8 cellular contexts compared by ENCODE assay signal in the genomic region with DNA sequence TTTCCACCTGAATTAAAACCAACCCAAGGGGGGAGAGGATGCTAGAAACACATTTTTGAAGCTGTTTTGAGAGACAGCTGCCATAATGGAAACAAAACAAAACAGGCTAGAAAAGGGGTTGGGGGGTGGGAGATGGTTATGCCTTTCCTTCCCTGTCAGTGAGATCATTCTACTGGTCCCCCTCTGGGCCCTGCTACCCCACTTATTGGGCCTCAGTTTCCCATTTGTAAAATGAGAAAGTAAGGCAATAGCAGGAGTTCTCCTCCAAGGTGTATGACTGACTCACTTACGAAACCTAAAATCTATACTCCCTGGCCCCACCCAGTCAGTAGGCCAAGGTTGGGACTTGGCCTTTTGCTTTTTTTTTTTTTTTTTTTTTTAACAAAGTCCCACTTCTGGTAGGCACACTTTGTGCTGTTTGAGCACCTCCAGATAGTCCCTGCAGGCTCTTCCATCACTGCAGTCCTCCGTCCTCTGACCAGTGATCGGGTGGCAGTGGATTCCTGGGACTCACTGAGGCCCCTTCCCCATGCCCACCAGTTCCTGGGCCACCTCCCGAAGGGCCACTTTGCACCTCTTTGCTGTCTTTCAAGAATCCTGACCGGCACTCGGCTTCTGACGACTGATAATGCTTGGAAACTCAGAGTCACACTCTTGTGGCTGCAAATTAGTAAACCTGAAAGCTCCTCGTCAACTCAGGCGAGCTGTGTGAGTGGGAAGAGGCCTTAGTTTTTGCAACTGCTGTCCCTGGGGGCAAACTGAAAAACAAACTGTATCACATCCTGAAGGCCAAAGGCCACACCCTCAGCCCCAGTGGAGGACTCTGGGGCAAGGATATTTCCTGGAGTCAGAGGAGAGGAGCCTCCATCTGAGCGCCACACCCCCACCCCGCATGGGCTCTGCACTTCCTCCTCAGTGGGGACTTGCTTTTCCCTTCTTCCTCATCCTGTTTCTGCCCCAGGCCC. TPM values are rescaled to one million over a fixed set of nuclear protein-coding genes. Genes with fewer than 3 reads are reported as not detected.
DNase-seq lines count a peak whose midpoint lies in the region; ATAC-seq, FAIRE-seq and TF ChIP-seq lines count a peak whose summit lies in the region.

No MANE protein-coding gene starts in this region.

- no peak overlapping the region for H3K56ac ChIP-seq in IMR-90 (ENCODE audit: extremely low read depth, insufficient read depth, low read length)

- H4K91ac ChIP-seq in IMR-90 (ENCODE audit: insufficient read depth, low read depth, low read length), result no peak overlapping the region

- FAIRE-seq in pancreas (lab: Jason Lieb, UNC), result no peak

- no peaks in the 10 kb centered on the region for H3K36me3 Mint-ChIP-seq in CD8-positive, alpha-beta T cell
- H3K36me3 Mint-ChIP-seq in activated naive CD4-positive, alpha-beta T cell treated with anti-CD3 and anti-CD28 coated beads for 36 hours (ENCODE audit: low read depth), result no peaks in the 10 kb centered on the region

- dilution Hi-C loops in IMR-90 (cut with HindIII; ENCODE audit: low sequenced_read_pairs, unreplicated experiment), result no loop called here

- peak overlapping the region; percentile 71 for H2AK9ac ChIP-seq in IMR-90 (replicated peaks; ENCODE audit: low read depth, low read length, poor library complexity)

- no peak overlapping the region for H3K4ac ChIP-seq in IMR-90 (ENCODE audit: low read depth, low read length)

- H4K5ac ChIP-seq in IMR-90 (ENCODE audit: low read depth, low read length), result no peak overlapping the region

- ATAC-seq in CD8-positive, alpha-beta T cell, result peak; percentile 38
- ATAC-seq in GM21381 (IDR thresholded peaks at IDR 0.05; ENCODE audit: unreplicated experiment) (peak; percentile 82), IMR-90 (ENCODE audit: low read depth) (no peak), pancreas (peak in 3 of 4 donors; percentile 46 to 70 (median 53))

- peak overlapping the region; percentile 42 for H3K4me3 Mint-ChIP-seq in CD8-positive, alpha-beta T cell
- H3K4me3 Mint-ChIP-seq in activated naive CD4-positive, alpha-beta T cell treated with anti-CD3 and anti-CD28 coated beads for 36 hours, result peak overlapping the region; percentile 53

- TF ChIP-seq RAD21 in IMR-90 (IDR thresholded peaks at IDR 0.05; ENCODE audit: low read length), result no peak

- no peak overlapping the region for H4K8ac ChIP-seq in IMR-90 (ENCODE audit: low read depth in 2 of 2, low read length in 2 of 2)

- CTCF ChIA-PET in CD8-positive, alpha-beta T cell (lab: Charles Lee), result interaction anchor here (1.2 to 2.0 kb wide), 5 partner anchors 15 to 43 kb away, joined by 3 to 11 read pairs (median 7); no protein-coding TSS in a partner anchor
- CTCF ChIA-PET in IMR-90 (lab: Yijun Ruan, JAX), result interaction anchor here (0.6 kb wide), 1 partner anchor 1133 kb away, joined by 4 read pairs; no protein-coding TSS in a partner anchor
- CTCF ChIA-PET in activated naive CD4-positive, alpha-beta T cell treated with anti-CD3 and anti-CD28 coated beads for 36 hours (lab: Charles Lee), result interaction anchor here (0.6 to 3.4 kb wide), 11 partner anchors 9 to 175 kb away, joined by 3 to 12 read pairs (median 4); no protein-coding TSS in a partner anchor

- no peak overlapping the region for H3K14ac ChIP-seq in IMR-90 (replicated peaks; ENCODE audit: low read depth, low read length)

- no peaks in the 10 kb centered on the region for H3K79me1 ChIP-seq in IMR-90 (ENCODE audit: low read depth in 1 of 2, low read length in 2 of 2)

- no peak overlapping the region for H3K18ac ChIP-seq in IMR-90 (ENCODE audit: low read depth, low read length)

- TF ChIP-seq CTCF in CD8-positive, alpha-beta T cell (IDR thresholded peaks at IDR 0.05), result no peak
- TF ChIP-seq CTCF in IMR-90 (conservative IDR thresholded peaks at IDR 0.05; ENCODE audit: low read depth, low read length) (no peak), pancreas (IDR thresholded peaks at IDR 0.05) (no peak)

- no peak overlapping the region for H3K4me2 ChIP-seq in IMR-90 (ENCODE audit: low read depth, low read length)

- no peaks in the 10 kb centered on the region for H3K36me3 ChIP-seq in CD8-positive, alpha-beta T cell (ENCODE audit: insufficient read depth, low read length)
- no peaks in the 10 kb centered on the region for H3K36me3 ChIP-seq in IMR-90 (ENCODE audit: control insufficient read depth, insufficient read depth, low read length)
- no peaks in the 10 kb centered on the region for H3K36me3 ChIP-seq in pancreas

- peaks cover 21% of the 10 kb centered on the region for H3K4me1 Mint-ChIP-seq in CD8-positive, alpha-beta T cell (ENCODE audit: low read depth)
- H3K4me1 Mint-ChIP-seq in activated naive CD4-positive, alpha-beta T cell treated with anti-CD3 and anti-CD28 coated beads for 36 hours (ENCODE audit: low read depth), result peaks cover 43% of the 10 kb centered on the region

- no peak overlapping the region for H2BK20ac ChIP-seq in IMR-90 (ENCODE audit: low read depth, low read length)

- POLR2A ChIA-PET in CD8-positive, alpha-beta T cell (lab: Charles Lee), result interaction anchor here (1.6 kb wide), 1 partner anchor 9 kb away, joined by 7 read pairs; no protein-coding TSS in a partner anchor
- POLR2A ChIA-PET in IMR-90 (lab: Charles Lee; ENCODE audit: unreplicated experiment), result no interaction called here

- H2AFZ ChIP-seq in IMR-90 (replicated peaks; ENCODE audit: low read length, poor library complexity), result no peak overlapping the region

- H3K4me3 ChIP-seq in CD8-positive, alpha-beta T cell (ENCODE audit: low read depth, low read length), result no peak overlapping the region
- H3K4me3 ChIP-seq in IMR-90 (ENCODE audit: insufficient read depth, low read depth, low read length) (no peak overlapping the region), pancreas (no peak overlapping the region)

- H3K9me1 ChIP-seq in IMR-90 (ENCODE audit: insufficient read depth, low read length), result 0 out of 2 replicates have a peak, but pooled peaks cover 3% of the 10 kb centered on the region

- H3K27ac ChIP-seq in CD8-positive, alpha-beta T cell (ENCODE audit: low read depth, low read length), result no peak overlapping the region
- H3K27ac ChIP-seq in IMR-90 (ENCODE audit: insufficient read depth, low read length) (no peak overlapping the region), pancreas (no peak overlapping the region)

- in situ Hi-C loops in IMR-90 (cut with MboI; ENCODE audit: low sequenced_read_pairs), result no loop called here

- no peak overlapping the region for H2BK120ac ChIP-seq in IMR-90 (ENCODE audit: low read depth, low read length)

- no peak for TF ChIP-seq POLR2A in IMR-90 (IDR thresholded peaks at IDR 0.05; ENCODE audit: low read depth, low read length)

- no peaks in the 10 kb centered on the region for H4K20me1 ChIP-seq in IMR-90 (ENCODE audit: insufficient read depth, low read length)

- WGBS in IMR-90 (ENCODE audit: extremely low coverage in 2 of 2, insufficient read length in 1 of 2), 2 experiments, result 100% methylated on average over 1 of the region's 11 CpGs; no CpG with 5 or more reads in 1 of the 2 experiments
- WGBS in pancreas, 2 donors, result 87 to 88% methylated on average over 11 of the region's 11 CpGs

- H3K27ac Mint-ChIP-seq in CD8-positive, alpha-beta T cell, result peak overlapping the region; percentile 55
- peak overlapping the region; percentile 98 for H3K27ac Mint-ChIP-seq in activated naive CD4-positive, alpha-beta T cell treated with anti-CD3 and anti-CD28 coated beads for 36 hours

- no peak overlapping the region for H3K9ac ChIP-seq in IMR-90 (ENCODE audit: low read depth, low read length)

- H2BK5ac ChIP-seq in IMR-90 (ENCODE audit: low read depth, low read length, poor library complexity, severe bottlenecking), result no peak overlapping the region

- H3K9me3 ChIP-seq in CD8-positive, alpha-beta T cell (ENCODE audit: low read length), result no peaks in the 10 kb centered on the region
- no peaks in the 10 kb centered on the region for H3K9me3 ChIP-seq in IMR-90 (ENCODE audit: control insufficient read depth, insufficient read depth, low read length)
- H3K9me3 ChIP-seq in pancreas, result no peaks in the 10 kb centered on the region

- no TSS peak for BruUV-seq in IMR-90 (replicated peaks; lab: Mats Ljungman, UMichigan)

- H3K27me3 ChIP-seq in CD8-positive, alpha-beta T cell (ENCODE audit: insufficient read depth, low read length), result no peaks in the 10 kb centered on the region
- H3K27me3 ChIP-seq in IMR-90 (ENCODE audit: control insufficient read depth, insufficient read depth, low read length) (peaks cover 39% of the 10 kb centered on the region), pancreas (no peaks in the 10 kb centered on the region)

- no peaks in the 10 kb centered on the region for H3K9me3 Mint-ChIP-seq in CD8-positive, alpha-beta T cell
- H3K9me3 Mint-ChIP-seq in activated naive CD4-positive, alpha-beta T cell treated with anti-CD3 and anti-CD28 coated beads for 36 hours, result no peaks in the 10 kb centered on the region

- no peak overlapping the region for H2BK15ac ChIP-seq in IMR-90 (ENCODE audit: low read depth, low read length)

- H3K4me1 ChIP-seq in CD8-positive, alpha-beta T cell (ENCODE audit: insufficient read depth, low read length), result peaks cover 9% of the 10 kb centered on the region
- H3K4me1 ChIP-seq in IMR-90 (ENCODE audit: control insufficient read depth, insufficient read depth, low read length) (no peaks in the 10 kb centered on the region), pancreas (peaks cover 0 to 5% (median 0%) of the 10 kb centered on the region in 3 donors)

- intact Hi-C loops in CD8-positive, alpha-beta T cell (cut with DNase I, micrococcal nuclease), result no loop called here
- intact Hi-C loops in IMR-90 (cut with micrococcal nuclease), result no loop called here
- intact Hi-C loops in activated naive CD4-positive, alpha-beta T cell treated with anti-CD3 and anti-CD28 coated beads for 36 hours (cut with micrococcal nuclease), result loop anchor here (1.0 to 5.0 kb wide), 5 partner anchors 9 to 81 kb away; a partner anchor contains a TSS
- intact Hi-C loops in pancreas (cut with DNase I), result no loop called here

- no peaks in the 10 kb centered on the region for H3K27me3 Mint-ChIP-seq in CD8-positive, alpha-beta T cell (ENCODE audit: low read depth)
- no peaks in the 10 kb centered on the region for H3K27me3 Mint-ChIP-seq in activated naive CD4-positive, alpha-beta T cell treated with anti-CD3 and anti-CD28 coated beads for 36 hours (ENCODE audit: low read depth)

- no peak overlapping the region for H2AK5ac ChIP-seq in IMR-90 (ENCODE audit: low read depth, low read length)

- no peak overlapping the region for H3K23ac ChIP-seq in IMR-90 (ENCODE audit: low read depth, low read length)

- DNase-seq in CD8-positive, alpha-beta T cell, result peak in 1 of 7 experiments; percentile 49
- DNase-seq in IMR-90 (no peak), pancreas (no peak), glomerular visceral epithelial cell (ENCODE audit: extremely low spot score) (no peak), NK-92 (lab: John Stamatoyannopoulos, UW; ENCODE audit: unreplicated experiment) (no peak), NCI-H146 treated with DMSO at 0.1 percent for 48 hours (lab: John Stamatoyannopoulos, UW; ENCODE audit: unreplicated experiment) (no peak)
- peak; percentile 92 for DNase-seq in activated naive CD4-positive, alpha-beta T cell treated with anti-CD3 and anti-CD28 coated beads for 36 hours

RNA-seq across cellular contexts. Expression of a gene that starts 6.7 kb away (rescaled TPM):
- total RNA-seq in CD8-positive, alpha-beta T cell, result 10 to 100 TPM; 86.7 to 88.0 TPM
- 0.36 and 0.56 TPM in 2 replicates for total RNA-seq in IMR-90 (2012; rRNA removed)
- 0.83 and 1.1 TPM in 2 replicates for polyA plus RNA-seq in IMR-90 (2012; rRNA removed)
- 0.74 and 0.75 TPM in 2 replicates for polyA plus RNA-seq in IMR-90 (2012; cell fraction: cytosol; rRNA removed)
- polyA plus RNA-seq in IMR-90 (2012; cell fraction: nucleus; rRNA removed; ENCODE audit: low replicate concordance), result 1.0 and 3.2 TPM in 2 replicates
- total RNA-seq in activated naive CD4-positive, alpha-beta T cell treated with anti-CD3 and anti-CD28 coated beads for 36 hours, result 100 to 1,000 TPM in 1 of 2 experiments, 10 to 100 TPM in 1; 94.2 to 102 TPM
- 1 to 10 TPM in 4 of 6 donors, under 1 TPM in 1, not detected in 1; 0.83 to 4.9 (median 3.1) TPM for total RNA-seq in pancreas
- polyA plus RNA-seq in pancreas, result 1 to 10 TPM; 3.6 to 6.2 TPM

RNA-seq across cellular contexts. Expression of a gene that starts 56.6 kb away (rescaled TPM):
- 10 to 100 TPM; 25.9 to 29.7 TPM for total RNA-seq in CD8-positive, alpha-beta T cell
- total RNA-seq in IMR-90 (2012; rRNA removed) (12.0 and 26.1 TPM in 2 replicates), pancreas (10 to 100 TPM in 3 of 6 donors, 1 to 10 TPM in 3; 7.5 to 22.9 (median 10.9) TPM)
- polyA plus RNA-seq in IMR-90 (2012; rRNA removed) (55.7 and 56.5 TPM in 2 replicates), pancreas (10 to 100 TPM; 12.5 to 21.3 TPM)
- 12.3 and 23.1 TPM in 2 replicates for polyA plus RNA-seq in IMR-90 (2012; cell fraction: cytosol; rRNA removed)
- polyA plus RNA-seq in IMR-90 (2012; cell fraction: nucleus; rRNA removed; ENCODE audit: low replicate concordance), result 6.3 and 15.7 TPM in 2 replicates
- total RNA-seq in activated naive CD4-positive, alpha-beta T cell treated with anti-CD3 and anti-CD28 coated beads for 36 hours, result 10 to 100 TPM; 23.7 to 25.2 TPM

Comparison
In these comparisons a context has a peak if more than half of its experiments do, and no peak if none do; other contexts are left out.
1. RNA of a gene that starts 6.7 kb away (total RNA-seq): 94.2 to 102 TPM in activated naive CD4-positive, alpha-beta T cell treated with anti-CD3 and anti-CD28 coated beads for 36 hours and 86.7 to 88.0 TPM in CD8-positive, alpha-beta T cell; 0.83 to 4.9 TPM in pancreas and 0.36 to 0.56 TPM in IMR-90; every median in the first group is over 10 times any median in the second.